ENCODE assay signal across 18 cellular contexts in genomic region chr18:48407358-48407757, GRCh38. TPM values are rescaled to one million over a fixed set of nuclear protein-coding genes. Genes with fewer than 3 reads are reported as not detected.
DNase-seq lines count a peak whose midpoint lies in the region; ATAC-seq, FAIRE-seq and TF ChIP-seq lines count a peak whose summit lies in the region.
"Had no signal": no experiment of that assay in that cellular context is flagged by ENCODE, and none has a peak within 500 bp of the region (broad histone marks: within the 10 kb centered on the region; RNA-seq: fewer than 3 reads in every experiment).

No MANE protein-coding gene starts in this region.

- H3K27me3 Mint-ChIP-seq in CD8-positive, alpha-beta memory T cell, result peaks cover 45 to 73% of the 10 kb centered on the region in 2 donors
- H3K27me3 Mint-ChIP-seq in T-helper 17 cell, result peaks cover 65% of the 10 kb centered on the region
- H3K27me3 Mint-ChIP-seq in glutamatergic neuron (ENCODE audit: unreplicated experiment), result peaks cover 20% of the 10 kb centered on the region

- H3K27ac Mint-ChIP-seq in CD8-positive, alpha-beta memory T cell, result no peak overlapping the region
- H3K27ac Mint-ChIP-seq in T-helper 17 cell, result no peak overlapping the region
- H3K27ac Mint-ChIP-seq in glutamatergic neuron (ENCODE audit: unreplicated experiment), result no peak overlapping the region
- H3K27ac Mint-ChIP-seq: activated CD4-positive, alpha-beta memory T cell treated with anti-CD3 and anti-CD28 coated beads for 36 hours had no signal

- no peak for TF ChIP-seq CTCF in glutamatergic neuron (IDR thresholded peaks at IDR 0.05; ENCODE audit: partially characterized antibody, unreplicated experiment)

- H3K27ac ChIP-seq in CD8-positive, alpha-beta memory T cell (ENCODE audit: low read depth, low read length), result no peak overlapping the region

- ATAC-seq in T-helper 17 cell, result no peak

- CTCF ChIA-PET in CD8-positive, alpha-beta memory T cell (lab: Charles Lee), result no interaction called here

- no peaks in the 10 kb centered on the region for H3K36me3 ChIP-seq in CD8-positive, alpha-beta memory T cell (ENCODE audit: insufficient read depth, low read length)
- H3K36me3 ChIP-seq: sigmoid colon had no signal

- no peaks in the 10 kb centered on the region for H3K36me3 Mint-ChIP-seq in CD8-positive, alpha-beta memory T cell
- H3K36me3 Mint-ChIP-seq in T-helper 17 cell (ENCODE audit: low read depth) (no peaks in the 10 kb centered on the region), glutamatergic neuron (ENCODE audit: unreplicated experiment) (no peaks in the 10 kb centered on the region)
- H3K36me3 Mint-ChIP-seq: activated CD4-positive, alpha-beta memory T cell treated with anti-CD3 and anti-CD28 coated beads for 36 hours had no signal

- H3K4me3 Mint-ChIP-seq in CD8-positive, alpha-beta memory T cell, result peak overlapping the region; percentile 32 to 77 (median 65)
- peak overlapping the region; percentile 77 for H3K4me3 Mint-ChIP-seq in T-helper 17 cell
- H3K4me3 Mint-ChIP-seq in glutamatergic neuron (ENCODE audit: unreplicated experiment), result peak overlapping the region; percentile 89

- peaks cover 11 to 18% (median 15%) of the 10 kb centered on the region in 3 donors for H3K4me1 Mint-ChIP-seq in CD8-positive, alpha-beta memory T cell
- H3K4me1 Mint-ChIP-seq in T-helper 17 cell, result peaks cover 12% of the 10 kb centered on the region
- H3K4me1 Mint-ChIP-seq in glutamatergic neuron (ENCODE audit: low read depth, unreplicated experiment), result peaks cover 27% of the 10 kb centered on the region

- no peaks in the 10 kb centered on the region for H3K9me3 ChIP-seq in CD8-positive, alpha-beta memory T cell (ENCODE audit: low read length)
- no peaks in the 10 kb centered on the region for H3K9me3 ChIP-seq in T-helper 17 cell (ENCODE audit: control insufficient read depth, low read length, poor library complexity, severe bottlenecking)
- H3K9me3 ChIP-seq: sigmoid colon, SK-N-SH had no signal

- H3K27me3 ChIP-seq in CD8-positive, alpha-beta memory T cell (ENCODE audit: insufficient read depth, low read length, poor library complexity, severe bottlenecking), result peaks cover 26% of the 10 kb centered on the region

- H3K4me3 ChIP-seq in CD8-positive, alpha-beta memory T cell (ENCODE audit: low read length), result no peak overlapping the region

- FAIRE-seq in HTR-8/SVneo (lab: Jason Lieb, UNC) (no peak), RCC 7860 (lab: Jason Lieb, UNC) (no peak)
- FAIRE-seq: TTC549 had no signal

- H3K4me1 ChIP-seq in CD8-positive, alpha-beta memory T cell (ENCODE audit: insufficient read depth, low read length), result no peaks in the 10 kb centered on the region

- POLR2A ChIA-PET in CD8-positive, alpha-beta memory T cell (lab: Charles Lee), result no interaction called here

- H3K9me3 Mint-ChIP-seq in CD8-positive, alpha-beta memory T cell, result peaks cover 0 to 3% (median 0%) of the 10 kb centered on the region in 5 donors
- peaks cover 11% of the 10 kb centered on the region for H3K9me3 Mint-ChIP-seq in glutamatergic neuron (ENCODE audit: unreplicated experiment)
- H3K9me3 Mint-ChIP-seq: activated CD4-positive, alpha-beta memory T cell treated with anti-CD3 and anti-CD28 coated beads for 36 hours had no signal

- no peak for DNase-seq in CD8-positive, alpha-beta memory T cell
- DNase-seq in T-helper 17 cell (no peak), glutamatergic neuron (no peak), retina (peak; percentile 34), HTR-8/SVneo (ENCODE audit: insufficient read length, low spot score) (no peak), RCC 7860 (ENCODE audit: low spot score) (no peak), NCI-H128 (lab: John Stamatoyannopoulos, UW; ENCODE audit: unreplicated experiment) (no peak)
- DNase-seq: activated CD4-positive, alpha-beta memory T cell treated with anti-CD3 and anti-CD28 coated beads for 36 hours; activated T-cell treated with anti-CD3 and anti-CD28 coated beads, Interleukin-2, amount 50 U/mL, for 48 hours; central memory CD4-positive, alpha-beta T cell; DMS 273 treated with DMSO at 0.1 percent for 48 hours; GOT3; KG1; NCI-H1048; sigmoid colon; stimulated activated CD4-positive, alpha-beta T cell treated with anti-CD3 and anti-CD28 coated beads, Interleukin-2, amount 100 ng/mL, for 24 hours had no signal

RNA-seq across cellular contexts. Expression of gene ZBTB7C, which starts 1.8 kb away (rescaled TPM):
- under 1 TPM in 1 of 2 experiments, not detected in 1; 0.13 TPM for total RNA-seq in CD8-positive, alpha-beta memory T cell
- not detected for polyA plus RNA-seq in CD8-positive, alpha-beta memory T cell
- total RNA-seq in T-helper 17 cell, result under 1 TPM in 1 of 2 donors, not detected in 1; 0.07 TPM
- total RNA-seq in glutamatergic neuron (ENCODE audit: unreplicated experiment), result 10.6 TPM

Comparison
In these comparisons a context has a peak if more than half of its experiments do, and no peak if none do; other contexts are left out.
1. RNA of gene ZBTB7C, which starts 1.8 kb away (total RNA-seq): 10.6 TPM in glutamatergic neuron (single experiment); 0.13 TPM in CD8-positive, alpha-beta memory T cell and 0.07 TPM in T-helper 17 cell; every median in the first group is over 10 times any median in the second.
2. Peak in every context shown above with its lines, with median percentiles within 50 percentile points of each other: H3K4me3 Mint-ChIP-seq.